9 cellular contexts compared by ENCODE assay signal in genomic region chr4:147773261-147774184, GRCh38. TPM values are rescaled to one million over a fixed set of nuclear protein-coding genes. Genes with fewer than 3 reads are reported as not detected.
DNase-seq lines count a peak whose midpoint lies in the region; ATAC-seq and TF ChIP-seq lines count a peak whose summit lies in the region.
"Had no signal": no experiment of that assay in that cellular context is flagged by ENCODE, and none has a peak within 500 bp of the region (broad histone marks: within the 10 kb centered on the region; RNA-seq: fewer than 3 reads in every experiment).

No MANE protein-coding gene starts in this region.

- H3K9ac ChIP-seq in HCT116 (ENCODE audit: low read length), result no peak overlapping the region
- H3K9ac ChIP-seq in neuronal stem cell (ENCODE audit: low read depth, low read length, poor library complexity), result no peak overlapping the region

- no peak overlapping the region for H2AK5ac ChIP-seq in neuronal stem cell (ENCODE audit: low read depth, low read length)

- CTCF ChIA-PET in HCT116 (lab: Charles Lee), result no interaction called here

- H2AFZ ChIP-seq in HCT116 (ENCODE audit: low read depth, low read length, poor library complexity, severe bottlenecking) (no peak overlapping the region), neuronal stem cell (ENCODE audit: low read length) (no peak overlapping the region)

- no peak for TF ChIP-seq POLR2A in HCT116 (IDR thresholded peaks at IDR 0.05; ENCODE audit: borderline replicate concordance, extremely low read depth, insufficient read depth, insufficient read length)

- no peak overlapping the region for H4K91ac ChIP-seq in neuronal stem cell (ENCODE audit: low read depth, low read length, poor library complexity)

- no peak overlapping the region for H2BK5ac ChIP-seq in neuronal stem cell (ENCODE audit: low read length)

- H3K4ac ChIP-seq in neuronal stem cell (ENCODE audit: low read length), result no peak overlapping the region

- H3K14ac ChIP-seq in neuronal stem cell (ENCODE audit: low read length), result no peak overlapping the region

- H3K36me3 ChIP-seq in HCT116 (ENCODE audit: control insufficient read depth in 1 of 2, insufficient read depth in 2 of 2, low read length in 2 of 2) (no peaks in the 10 kb centered on the region), left lung (no peaks in the 10 kb centered on the region), H7 (replicated peaks; ENCODE audit: control insufficient read depth, insufficient read depth, low read length) (no peaks in the 10 kb centered on the region), neuronal stem cell (replicated peaks in 1 of 2; ENCODE audit: control insufficient read depth in 2 of 2, insufficient read depth in 2 of 2, low read length in 2 of 2) (no peaks in the 10 kb centered on the region)

- ATAC-seq in HCT116 (no peak), left lung (peak; percentile 48)
- ATAC-seq in activated naive CD4-positive, alpha-beta T cell treated with anti-CD3 and anti-CD28 coated beads, Interleukin-2, amount 50 U/mL, for 72 hours, result no peak

- H3K9me2 ChIP-seq in HCT116 (ENCODE audit: insufficient read depth), result no peaks in the 10 kb centered on the region

- intact Hi-C loops in HCT116 (cut with micrococcal nuclease), result no loop called here
- intact Hi-C loops in activated T-helper 2 cell treated with anti-CD3 and anti-CD28 coated beads, Interferon-gamma antibody, Interleukin-2, Interleukin-4, amounts not matched to agents 10 μg/mL and 5 μg/mL and 100 μg/mL, durations not matched to agents 14 hours and 24 hours and 36 hours (cut with micrococcal nuclease), result no loop called here
- intact Hi-C loops in left lung (cut with DNase I), result no loop called here

- DNase-seq in EH (ENCODE audit: low read depth) (peak; percentile 58), HCT116 (ENCODE audit: low read depth, low spot score) (no peak), left lung (no peak), HuH-7 (ENCODE audit: low spot score) (no peak), H7 (no peak), neuronal stem cell (ENCODE audit: low spot score) (no peak)
- no peak for DNase-seq in activated T-helper 2 cell treated with anti-CD3 and anti-CD28 coated beads, Interferon-gamma antibody, Interleukin-2, Interleukin-4, amounts not matched to agents 10 μg/mL and 5 μg/mL and 100 μg/mL, durations not matched to agents 14 hours and 24 hours and 36 hours (ENCODE audit: low spot score)
- no peak for DNase-seq in activated naive CD4-positive, alpha-beta T cell treated with anti-CD3 and anti-CD28 coated beads, Interleukin-2, amount 50 U/mL, for 72 hours (ENCODE audit: low spot score in 2 of 2)
- DNase-seq: activated naive CD8-positive, alpha-beta T cell treated with anti-CD3 and anti-CD28 coated beads for 36 hours had no signal

- H3K27ac Mint-ChIP-seq in activated T-helper 2 cell treated with anti-CD3 and anti-CD28 coated beads, Interferon-gamma antibody, Interleukin-2, Interleukin-4, amounts not matched to agents 10 μg/mL and 5 μg/mL and 100 μg/mL, durations not matched to agents 14 hours and 24 hours and 36 hours, result peak overlapping the region; percentile 7
- no peak overlapping the region for H3K27ac Mint-ChIP-seq in activated naive CD4-positive, alpha-beta T cell treated with anti-CD3 and anti-CD28 coated beads, Interleukin-2, amount 50 U/mL, for 72 hours
- H3K27ac Mint-ChIP-seq: activated naive CD8-positive, alpha-beta T cell treated with anti-CD3 and anti-CD28 coated beads for 36 hours had no signal

- no CpG with 5 or more reads among the region's 3 CpGs for WGBS in neuronal stem cell (ENCODE audit: extremely low coverage in 2 of 2, insufficient read length in 2 of 2, insufficient replicate concordance in 1 of 2), 2 donors

- H3K79me2 ChIP-seq in HCT116 (ENCODE audit: insufficient read depth, low read length), result peaks cover 54% of the 10 kb centered on the region

- H3K4me1 Mint-ChIP-seq in activated T-helper 2 cell treated with anti-CD3 and anti-CD28 coated beads, Interferon-gamma antibody, Interleukin-2, Interleukin-4, amounts not matched to agents 10 μg/mL and 5 μg/mL and 100 μg/mL, durations not matched to agents 14 hours and 24 hours and 36 hours (ENCODE audit: low read depth), result peaks cover 47% of the 10 kb centered on the region

- RAD21 ChIA-PET in HCT116 (lab: Charles Lee; ENCODE audit: low non-redundant PET in 1 of 2, low total read pairs in 2 of 2, uncharacterized antibody in 2 of 2, unreplicated experiment in 2 of 2), result no interaction called here

- H4K20me1 ChIP-seq in HCT116 (ENCODE audit: insufficient read depth), result peaks cover 12% of the 10 kb centered on the region; the same call in 1 of the 2 replicates

- H3K18ac ChIP-seq in neuronal stem cell (ENCODE audit: low read length), result no peak overlapping the region

- peak overlapping the region; percentile 42; the same call in 1 of the 2 replicates for H3K4me2 ChIP-seq in HCT116 (ENCODE audit: low read length)
- H3K4me2 ChIP-seq in neuronal stem cell (ENCODE audit: insufficient read depth, low read length, poor library complexity, severe bottlenecking), result no peak overlapping the region

- H3K4me3 Mint-ChIP-seq in activated T-helper 2 cell treated with anti-CD3 and anti-CD28 coated beads, Interferon-gamma antibody, Interleukin-2, Interleukin-4, amounts not matched to agents 10 μg/mL and 5 μg/mL and 100 μg/mL, durations not matched to agents 14 hours and 24 hours and 36 hours (ENCODE audit: low read depth), result no peak overlapping the region
- H3K4me3 Mint-ChIP-seq: activated naive CD8-positive, alpha-beta T cell treated with anti-CD3 and anti-CD28 coated beads for 36 hours had no signal

- TF ChIP-seq RAD21 in HCT116 (IDR thresholded peaks at IDR 0.05; ENCODE audit: low read depth), result no peak

- POLR2A ChIA-PET in HCT116 (lab: Charles Lee), result no interaction called here

- H3K27me3 Mint-ChIP-seq in activated T-helper 2 cell treated with anti-CD3 and anti-CD28 coated beads, Interferon-gamma antibody, Interleukin-2, Interleukin-4, amounts not matched to agents 10 μg/mL and 5 μg/mL and 100 μg/mL, durations not matched to agents 14 hours and 24 hours and 36 hours (ENCODE audit: low read depth), result no peaks in the 10 kb centered on the region
- H3K27me3 Mint-ChIP-seq: activated naive CD8-positive, alpha-beta T cell treated with anti-CD3 and anti-CD28 coated beads for 36 hours had no signal

- no peaks in the 10 kb centered on the region for H3K79me1 ChIP-seq in neuronal stem cell (ENCODE audit: low read depth, low read length)

- no peak overlapping the region for H4K8ac ChIP-seq in neuronal stem cell (ENCODE audit: low read depth, low read length)

- peaks cover 11% of the 10 kb centered on the region for H3K36me3 Mint-ChIP-seq in activated T-helper 2 cell treated with anti-CD3 and anti-CD28 coated beads, Interferon-gamma antibody, Interleukin-2, Interleukin-4, amounts not matched to agents 10 μg/mL and 5 μg/mL and 100 μg/mL, durations not matched to agents 14 hours and 24 hours and 36 hours (ENCODE audit: low read depth)
- no peaks in the 10 kb centered on the region for H3K36me3 Mint-ChIP-seq in activated naive CD4-positive, alpha-beta T cell treated with anti-CD3 and anti-CD28 coated beads, Interleukin-2, amount 50 U/mL, for 72 hours
- H3K36me3 Mint-ChIP-seq: activated naive CD8-positive, alpha-beta T cell treated with anti-CD3 and anti-CD28 coated beads for 36 hours had no signal

- TF ChIP-seq CTCF in HCT116 (IDR thresholded peaks at IDR 0.05 in 2 of 3, conservative IDR thresholded peaks at IDR 0.05 in 1 of 3; ENCODE audit: borderline replicate concordance in 1 of 3, insufficient read depth in 1 of 3, low read depth in 2 of 3, low read length in 2 of 3) (no peak), left lung (IDR thresholded peaks at IDR 0.05) (no peak)

- H3K23ac ChIP-seq in neuronal stem cell (ENCODE audit: low read depth, low read length, poor library complexity), result no peak overlapping the region

- no TSS peak for BruUV-seq in HCT116 (replicated peaks; lab: Mats Ljungman, UMichigan)

- H3K4me3 ChIP-seq in HCT116 (replicated peaks in 1 of 2; ENCODE audit: low read depth in 1 of 2, low read length in 2 of 2), result no peak overlapping the region
- H3K4me3 ChIP-seq in left lung, result no peak overlapping the region
- H3K4me3 ChIP-seq in H7 (ENCODE audit: insufficient read depth, low read depth, low read length), result no peak overlapping the region
- H3K4me3 ChIP-seq in neuronal stem cell (ENCODE audit: low read length in 2 of 2), result no peak overlapping the region

- H3K27ac ChIP-seq in HCT116 (ENCODE audit: low read depth, low read length), result no peak overlapping the region
- peak overlapping the region in 1 of 2 donors; percentile 43 for H3K27ac ChIP-seq in left lung
- no peak overlapping the region for H3K27ac ChIP-seq in neuronal stem cell (replicated peaks; ENCODE audit: low read length)

- H3K9me3 Mint-ChIP-seq in activated T-helper 2 cell treated with anti-CD3 and anti-CD28 coated beads, Interferon-gamma antibody, Interleukin-2, Interleukin-4, amounts not matched to agents 10 μg/mL and 5 μg/mL and 100 μg/mL, durations not matched to agents 14 hours and 24 hours and 36 hours, result no peaks in the 10 kb centered on the region
- no peaks in the 10 kb centered on the region for H3K9me3 Mint-ChIP-seq in activated naive CD4-positive, alpha-beta T cell treated with anti-CD3 and anti-CD28 coated beads, Interleukin-2, amount 50 U/mL, for 72 hours
- H3K9me3 Mint-ChIP-seq: activated naive CD8-positive, alpha-beta T cell treated with anti-CD3 and anti-CD28 coated beads for 36 hours had no signal

- H3K4me1 ChIP-seq in HCT116 (ENCODE audit: control insufficient read depth in 1 of 2, insufficient read depth in 2 of 2, low read length in 2 of 2), result peaks cover 28 to 68% of the 10 kb centered on the region in 2 experiments
- peaks cover 0 to 15% of the 10 kb centered on the region in 2 donors for H3K4me1 ChIP-seq in left lung
- no peaks in the 10 kb centered on the region for H3K4me1 ChIP-seq in neuronal stem cell (ENCODE audit: control insufficient read depth in 2 of 2, insufficient read depth in 1 of 2, low read depth in 1 of 2, low read length in 2 of 2)

- H2BK15ac ChIP-seq in neuronal stem cell (ENCODE audit: low read length), result no peak overlapping the region

- H3K9me3 ChIP-seq in HCT116 (ENCODE audit: control insufficient read depth in 1 of 2, insufficient read depth in 1 of 2, low read depth in 1 of 2, low read length in 2 of 2), result no peaks in the 10 kb centered on the region
- H3K9me3 ChIP-seq in left lung, result no peaks in the 10 kb centered on the region
- H3K9me3 ChIP-seq in neuronal stem cell (replicated peaks in 1 of 2; ENCODE audit: control insufficient read depth in 2 of 2, insufficient read depth in 1 of 2, low read depth in 1 of 2, low read length in 2 of 2), result no peaks in the 10 kb centered on the region

- H2BK120ac ChIP-seq in neuronal stem cell (ENCODE audit: low read depth, low read length), result no peak overlapping the region

- H2BK12ac ChIP-seq in neuronal stem cell (ENCODE audit: low read length), result no peak overlapping the region

- no peaks in the 10 kb centered on the region for H3K27me3 ChIP-seq in HCT116 (ENCODE audit: insufficient read depth, low read length)
- H3K27me3 ChIP-seq in left lung, result no peaks in the 10 kb centered on the region
- H3K27me3 ChIP-seq in H7 (ENCODE audit: control insufficient read depth, insufficient read depth, low read length), result no peaks in the 10 kb centered on the region
- H3K27me3 ChIP-seq in neuronal stem cell (ENCODE audit: control insufficient read depth in 3 of 3, insufficient read depth in 3 of 3, low read depth in 1 of 3, low read length in 3 of 3), result no peaks in the 10 kb centered on the region

RNA-seq across cellular contexts. Expression of gene ARHGAP10, which starts 41.6 kb away (rescaled TPM):
- total RNA-seq in HCT116 (2021; ENCODE audit: unreplicated experiment) (24.7 TPM), left lung (10 to 100 TPM; 22.0 to 25.4 TPM)
- polyA plus RNA-seq in HCT116 (2012), result 18.8 and 20.0 TPM in 2 replicates
- total RNA-seq in activated T-helper 2 cell treated with anti-CD3 and anti-CD28 coated beads, Interferon-gamma antibody, Interleukin-2, Interleukin-4, amounts not matched to agents 10 μg/mL and 5 μg/mL and 100 μg/mL, durations not matched to agents 14 hours and 24 hours and 36 hours, result 18.5 TPM in 2 replicates
- 9.7 and 12.4 TPM in 2 replicates for total RNA-seq in H7 (2014; rRNA removed; shearing (Covaris generic))
- total RNA-seq in activated naive CD4-positive, alpha-beta T cell treated with anti-CD3 and anti-CD28 coated beads, Interleukin-2, amount 50 U/mL, for 72 hours, result 1 to 10 TPM; 2.9 to 6.4 TPM
- polyA plus RNA-seq in neuronal stem cell (2013, experiment 1 of 2), result 1.2 TPM
- 1.2 TPM for polyA plus RNA-seq in neuronal stem cell (2013, experiment 2 of 2)
